ENCODE assay signal across 20 cellular contexts in genomic region chr1:232983817-232984567, GRCh38. TPM values are rescaled to one million over a fixed set of nuclear protein-coding genes. Genes with fewer than 3 reads are reported as not detected.
DNase-seq lines count a peak whose midpoint lies in the region; ATAC-seq and TF ChIP-seq lines count a peak whose summit lies in the region.
"Had no signal": no experiment of that assay in that cellular context is flagged by ENCODE, and none has a peak within 500 bp of the region (broad histone marks: within the 10 kb centered on the region; RNA-seq: fewer than 3 reads in every experiment).

No MANE protein-coding gene starts in this region.

- H3K36me3 ChIP-seq in tibial artery: peaks cover 2 to 32% (median 8%) of the 10 kb centered on the region in 3 donors

- peak overlapping the region; percentile 48 for H3K27ac Mint-ChIP-seq in activated naive CD8-positive, alpha-beta T cell treated with anti-CD3 and anti-CD28 coated beads for 36 hours
- H3K27ac Mint-ChIP-seq in activated naive CD8-positive, alpha-beta T cell treated with anti-CD3 and anti-CD28 coated beads, Interleukin-2, amount 50 U/mL, for 24 hours: no peak overlapping the region
- peak overlapping the region; percentile 61 for H3K27ac Mint-ChIP-seq in nephron progenitor cell

- TF ChIP-seq CTCF in nephron progenitor cell (IDR thresholded peaks at IDR 0.05): no peak
- TF ChIP-seq CTCF in tibial artery (IDR thresholded peaks at IDR 0.05): no peak

- H3K4me3 ChIP-seq in tibial artery: no peak overlapping the region
- H3K4me3 ChIP-seq: GM12878 had no signal

- H3K4me1 ChIP-seq in tibial artery: peaks cover 0 to 5% (median 0%) of the 10 kb centered on the region in 4 donors

- H3K27ac ChIP-seq in cingulate gyrus (ENCODE audit: low read depth, low read length) (peak overlapping the region; percentile 55), tibial artery (no peak overlapping the region)

- H3K27me3 Mint-ChIP-seq in activated naive CD8-positive, alpha-beta T cell treated with anti-CD3 and anti-CD28 coated beads for 36 hours: no peaks in the 10 kb centered on the region
- H3K27me3 Mint-ChIP-seq in activated naive CD8-positive, alpha-beta T cell treated with anti-CD3 and anti-CD28 coated beads, Interleukin-2, amount 50 U/mL, for 24 hours: no peaks in the 10 kb centered on the region
- H3K27me3 Mint-ChIP-seq in nephron progenitor cell (ENCODE audit: low read depth, poor library complexity): no peaks in the 10 kb centered on the region
- H3K27me3 Mint-ChIP-seq: CD4-positive, alpha-beta T cell had no signal

- peaks cover 10% of the 10 kb centered on the region for H3K36me3 Mint-ChIP-seq in activated naive CD8-positive, alpha-beta T cell treated with anti-CD3 and anti-CD28 coated beads for 36 hours
- H3K36me3 Mint-ChIP-seq in activated naive CD8-positive, alpha-beta T cell treated with anti-CD3 and anti-CD28 coated beads, Interleukin-2, amount 50 U/mL, for 24 hours (ENCODE audit: low read depth): peaks cover 6% of the 10 kb centered on the region
- peaks cover 9% of the 10 kb centered on the region for H3K36me3 Mint-ChIP-seq in nephron progenitor cell (ENCODE audit: low read depth)

- intact Hi-C loops in tibial artery (cut with DNase I; ENCODE audit: low total_unique reads): no loop called here

- no peak overlapping the region for H3K4me3 Mint-ChIP-seq in activated naive CD8-positive, alpha-beta T cell treated with anti-CD3 and anti-CD28 coated beads for 36 hours
- no peak overlapping the region for H3K4me3 Mint-ChIP-seq in activated naive CD8-positive, alpha-beta T cell treated with anti-CD3 and anti-CD28 coated beads, Interleukin-2, amount 50 U/mL, for 24 hours
- no peak overlapping the region for H3K4me3 Mint-ChIP-seq in nephron progenitor cell
- H3K4me3 Mint-ChIP-seq: CD4-positive, alpha-beta T cell had no signal

- no peaks in the 10 kb centered on the region for H3K9me3 ChIP-seq in tibial artery

- H3K27me3 ChIP-seq in tibial artery: no peaks in the 10 kb centered on the region

- DNase-seq in activated naive CD8-positive, alpha-beta T cell treated with anti-CD3 and anti-CD28 coated beads for 36 hours: no peak
- no peak for DNase-seq in activated naive CD8-positive, alpha-beta T cell treated with anti-CD3 and anti-CD28 coated beads, Interleukin-2, amount 50 U/mL, for 24 hours
- DNase-seq in nephron progenitor cell (no peak), NCI-H82 (lab: John Stamatoyannopoulos, UW) (no peak), hypothalamus (lab: John Stamatoyannopoulos, UW) (no peak), iPS-NIHi7 (ENCODE audit: extremely low spot score) (no peak), tibial artery (no peak)
- DNase-seq: Calu3; CD4-positive, alpha-beta T cell; DMS79; KG1; NCI-H1092; NCI-H1694; NCI-H446 treated with DMSO at 0.1 percent for 48 hours; NCI-H748 treated with DMSO at 0.1 percent for 48 hours had no signal

- no peak for ATAC-seq in activated naive CD8-positive, alpha-beta T cell treated with anti-CD3 and anti-CD28 coated beads, Interleukin-2, amount 50 U/mL, for 24 hours
- ATAC-seq: GM12878, HCT116, Panc1, Right ventricle myocardium inferior had no signal

- H3K4me1 Mint-ChIP-seq in activated naive CD8-positive, alpha-beta T cell treated with anti-CD3 and anti-CD28 coated beads for 36 hours: peaks cover 1% of the 10 kb centered on the region
- no peaks in the 10 kb centered on the region for H3K4me1 Mint-ChIP-seq in activated naive CD8-positive, alpha-beta T cell treated with anti-CD3 and anti-CD28 coated beads, Interleukin-2, amount 50 U/mL, for 24 hours
- H3K4me1 Mint-ChIP-seq in nephron progenitor cell: peaks cover 58% of the 10 kb centered on the region

- no peaks in the 10 kb centered on the region for H3K9me3 Mint-ChIP-seq in activated naive CD8-positive, alpha-beta T cell treated with anti-CD3 and anti-CD28 coated beads for 36 hours
- H3K9me3 Mint-ChIP-seq in activated naive CD8-positive, alpha-beta T cell treated with anti-CD3 and anti-CD28 coated beads, Interleukin-2, amount 50 U/mL, for 24 hours: no peaks in the 10 kb centered on the region
- no peaks in the 10 kb centered on the region for H3K9me3 Mint-ChIP-seq in nephron progenitor cell
- H3K9me3 Mint-ChIP-seq: CD4-positive, alpha-beta T cell had no signal

RNA-seq across cellular contexts. Expression of gene NTPCR, which starts 33.6 kb away (rescaled TPM):
- 10 to 100 TPM; 32.4 to 32.9 TPM for total RNA-seq in activated naive CD8-positive, alpha-beta T cell treated with anti-CD3 and anti-CD28 coated beads for 36 hours
